Comparison of ENCODE assay signal across 17 cellular contexts in the genomic region with DNA sequence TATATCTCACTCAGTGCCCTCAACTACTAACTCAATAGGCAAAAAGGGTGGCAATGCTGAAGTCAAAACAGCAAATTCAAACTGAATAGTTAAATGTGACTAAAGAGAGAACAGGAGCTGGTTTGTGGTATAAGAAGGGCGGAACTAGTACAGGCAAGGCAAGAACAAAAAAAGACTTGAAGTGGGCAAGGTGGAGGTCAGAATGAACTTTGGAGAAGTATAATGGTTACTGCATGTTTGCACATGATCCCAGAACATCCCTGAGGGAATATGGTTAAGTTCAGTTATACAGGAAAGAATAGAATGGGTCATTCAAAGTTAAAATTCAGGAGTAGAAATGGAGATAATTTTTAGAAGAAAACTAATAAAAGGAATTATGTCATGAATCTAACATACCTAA.
"Had no signal": no experiment of that assay in that cellular context is flagged by ENCODE, and none has a peak within 500 bp of the region (broad histone marks: within the 10 kb centered on the region; RNA-seq: fewer than 3 reads in every experiment).

No MANE protein-coding gene starts in this region.

- DNase-seq: colonic mucosa; dermis blood vessel endothelial cell; heart left ventricle; hippocampal formation; left cardiac atrium; left ventricle myocardium inferior; lower lobe of right lung; mesendoderm; naive B cell; occipital lobe; pancreas; right cardiac atrium; small intestine; stimulated activated CD4-positive, alpha-beta T cell treated with anti-CD3 and anti-CD28 coated beads, Interleukin-2, amount 100 ng/mL, for 48 hours; stimulated activated naive CD4-positive, alpha-beta T cell treated with Interleukin-2 at 50 U/mL for 16 hours; trophoblast cell had no signal

- H3K9me3 ChIP-seq: colonic mucosa, lower lobe of right lung, pancreas had no signal

- H3K36me3 ChIP-seq: colonic mucosa, heart left ventricle, left ventricle myocardium inferior, lower lobe of right lung, pancreas had no signal

- H3K27ac ChIP-seq: colonic mucosa, heart left ventricle, left ventricle myocardium inferior, lower lobe of right lung, pancreas had no signal

- H3K27me3 ChIP-seq: colonic mucosa, heart left ventricle, pancreas had no signal

- H3K4me1 ChIP-seq: colonic mucosa, heart left ventricle, left ventricle myocardium inferior, lower lobe of right lung, pancreas had no signal

- FAIRE-seq: islet of Langerhans, small intestine had no signal

- H3K4me3 ChIP-seq: colonic mucosa, heart left ventricle, left ventricle myocardium inferior, lower lobe of right lung, pancreas had no signal
